Comparison of ENCODE assay signal across 1 cellular context in genomic region chr16:1959269-1960039, GRCh38.
TF ChIP-seq lines count a peak whose summit lies in the region.

NDUFB10 (plus strand) TSS chr16:1959538; CDS start chr16:1959625, 87 bp downstream.

TF ChIP-seq in HepG2, 621 proteins besides CTCF, POLR2A, EP300 and RAD21 (continued from another document and continues in another):
- TF ChIP-seq ZBED4 (CRISPR knock-in tag; IDR thresholded peaks at IDR 0.05; ENCODE audit: borderline replicate concordance), result peak; percentile 66; the same call in 1 of the 2 replicates
- TF ChIP-seq RXRB (CRISPR knock-in tag; IDR thresholded peaks at IDR 0.05; ENCODE audit: borderline replicate concordance), result peak; percentile 39; the same call in 1 of the 2 replicates
- no peak for TF ChIP-seq KIAA2018 (CRISPR knock-in tag; IDR thresholded peaks at IDR 0.05; ENCODE audit: borderline replicate concordance)
- no peak for TF ChIP-seq HMGA1 (CRISPR knock-in tag; conservative IDR thresholded peaks at IDR 0.05)
- TF ChIP-seq ZNF597 (CRISPR knock-in tag; IDR thresholded peaks at IDR 0.05), result no peak
- TF ChIP-seq ZNF530 (CRISPR knock-in tag; IDR thresholded peaks at IDR 0.05; ENCODE audit: low read depth), result no peak
- TF ChIP-seq ZNF230 (CRISPR knock-in tag; IDR thresholded peaks at IDR 0.05), result no peak
- TF ChIP-seq TERF1 (CRISPR knock-in tag; IDR thresholded peaks at IDR 0.05), result no peak
- no peak; the same call in 1 of the 2 replicates for TF ChIP-seq NR2F2 (IDR thresholded peaks at IDR 0.05; ENCODE audit: borderline replicate concordance, low read depth)
- TF ChIP-seq ZNF180 (CRISPR knock-in tag; IDR thresholded peaks at IDR 0.05; ENCODE audit: borderline replicate concordance, low read depth), result no peak
- TF ChIP-seq THRA (CRISPR knock-in tag; IDR thresholded peaks at IDR 0.05; ENCODE audit: borderline replicate concordance), result 0 out of 2 replicates have a peak, but pooled peaks have one; percentile 27
- TF ChIP-seq BHLHE40 (IDR thresholded peaks at IDR 0.05; ENCODE audit: low read length), result no peak
- no peak for TF ChIP-seq HNRNPL (IDR thresholded peaks at IDR 0.05; ENCODE audit: low read depth, low read length)
- TF ChIP-seq ISL2 (CRISPR knock-in tag; IDR thresholded peaks at IDR 0.05), result peak; percentile 72; the same call in 1 of the 2 replicates
- TF ChIP-seq ZNF496 (CRISPR knock-in tag; IDR thresholded peaks at IDR 0.05; ENCODE audit: insufficient replicate concordance), result no peak
- TF ChIP-seq ETV5 (CRISPR knock-in tag; IDR thresholded peaks at IDR 0.05; ENCODE audit: borderline replicate concordance), result peak; percentile 56; the same call in 1 of the 2 replicates
- peak; percentile 61; the same call in 1 of the 2 replicates for TF ChIP-seq ZNF275 (CRISPR knock-in tag; IDR thresholded peaks at IDR 0.05; ENCODE audit: borderline replicate concordance)
- TF ChIP-seq HNF4A (CRISPR knock-in tag; IDR thresholded peaks at IDR 0.05), result peak; percentile 39; the same call in 1 of the 2 replicates
- TF ChIP-seq TCF12 (IDR thresholded peaks at IDR 0.05), result no peak
- no peak for TF ChIP-seq TCF12 (CRISPR knock-in tag; IDR thresholded peaks at IDR 0.05)
- TF ChIP-seq HNF1B (CRISPR knock-in tag; IDR thresholded peaks at IDR 0.05), result peak; percentile 28; the same call in 1 of the 2 replicates
- TF ChIP-seq KDM4B (CRISPR knock-in tag; IDR thresholded peaks at IDR 0.05), result no peak
- TF ChIP-seq RFX3 (CRISPR knock-in tag; IDR thresholded peaks at IDR 0.05), result no peak
- peak; percentile 44 for TF ChIP-seq ELF3 (CRISPR knock-in tag; IDR thresholded peaks at IDR 0.05)
- no peak for TF ChIP-seq REXO4 (CRISPR knock-in tag; IDR thresholded peaks at IDR 0.05; ENCODE audit: borderline replicate concordance)
- no peak for TF ChIP-seq ZBTB8A (CRISPR knock-in tag; IDR thresholded peaks at IDR 0.05; ENCODE audit: borderline replicate concordance, low read depth)
- TF ChIP-seq XRCC5 (optimal IDR thresholded peaks at IDR 0.05; ENCODE audit: low read length), result peak; percentile 94
- TF ChIP-seq ZNF710 (CRISPR knock-in tag; IDR thresholded peaks at IDR 0.05; ENCODE audit: borderline replicate concordance), result no peak; the same call in 1 of the 2 replicates
- no peak for TF ChIP-seq ZC3H4 (CRISPR knock-in tag; IDR thresholded peaks at IDR 0.05; ENCODE audit: borderline replicate concordance)
- peak; percentile 62; the same call in 1 of the 2 replicates for TF ChIP-seq SAFB2 (CRISPR knock-in tag; IDR thresholded peaks at IDR 0.05; ENCODE audit: borderline replicate concordance, low read depth)
- TF ChIP-seq TFDP2 (CRISPR knock-in tag; IDR thresholded peaks at IDR 0.05), result peak; percentile 76
- TF ChIP-seq THAP7 (CRISPR knock-in tag; IDR thresholded peaks at IDR 0.05), result peak; percentile 77; the same call in 1 of the 2 replicates
- TF ChIP-seq MXD4 (CRISPR knock-in tag; IDR thresholded peaks at IDR 0.05), result peak; percentile 80
